ENCODE assay signal across 8 cellular contexts in the genomic region with DNA sequence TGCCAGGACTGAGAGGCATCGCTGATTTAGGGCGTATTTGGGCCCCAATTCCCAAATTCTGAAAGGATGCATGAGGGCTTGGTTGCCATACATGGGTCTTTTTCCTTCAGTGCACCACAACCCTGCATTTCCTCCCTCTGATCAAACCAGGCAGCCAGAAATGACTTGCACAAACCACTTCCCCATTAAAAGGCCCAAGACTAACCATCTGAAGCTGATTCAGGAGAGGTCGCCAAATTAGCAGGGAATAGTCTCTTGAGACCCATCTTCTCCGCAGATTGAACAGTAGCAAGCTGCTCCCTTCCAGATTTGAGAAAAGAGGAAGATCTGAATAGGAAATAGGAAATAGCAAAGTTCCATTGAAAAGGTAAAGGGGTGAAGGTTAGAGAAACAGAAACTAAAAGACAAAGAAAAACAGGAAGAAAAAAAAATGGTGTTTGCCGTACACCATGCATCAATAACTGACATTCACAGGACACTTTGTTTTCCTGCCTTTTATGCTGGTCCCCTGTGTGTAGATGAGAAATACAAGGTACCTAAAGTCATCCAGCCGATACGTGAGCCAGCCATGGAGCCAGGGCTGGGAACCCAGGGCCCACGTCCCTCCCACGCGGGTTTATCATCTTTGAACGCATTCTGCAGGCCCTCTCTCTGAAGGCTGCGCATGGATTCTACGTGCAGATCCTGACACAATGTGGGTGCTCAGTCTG.
DNase-seq lines count a peak whose midpoint lies in the region; ATAC-seq, FAIRE-seq and TF ChIP-seq lines count a peak whose summit lies in the region.

No MANE protein-coding gene starts in this region.

- H3K4me2 ChIP-seq in K562 (ENCODE audit: insufficient read depth, low read length) = peak overlapping the region; percentile 61

- H3K4me3 ChIP-seq in CD4-positive, alpha-beta memory T cell (ENCODE audit: low read length in 2 of 2) = no peak overlapping the region
- H3K4me3 ChIP-seq in K562 = no peak overlapping the region
- no peak overlapping the region for H3K4me3 ChIP-seq in tibial artery
- H3K4me3 ChIP-seq in ovary = no peak overlapping the region

- peak overlapping the region in 6 of 7 donors; percentile 7 to 92 (median 88) for H3K27ac Mint-ChIP-seq in CD4-positive, alpha-beta memory T cell

- H3K27me3 Mint-ChIP-seq in CD4-positive, alpha-beta memory T cell = peaks cover 1% of the 10 kb centered on the region in 2 donors

- H3K27ac ChIP-seq in CD4-positive, alpha-beta memory T cell (ENCODE audit: low read depth, low read length) = no peak overlapping the region
- H3K27ac ChIP-seq in K562 (ENCODE audit: extremely low read depth, low read depth, low read length) = peak overlapping the region; percentile 40
- peak overlapping the region; percentile 62 to 65 for H3K27ac ChIP-seq in tibial artery
- H3K27ac ChIP-seq in ovary = peak overlapping the region in 1 of 2 donors; percentile 5

- POLR2A ChIA-PET in CD4-positive, alpha-beta memory T cell (lab: Charles Lee; ENCODE audit: partially characterized antibody) = no interaction called here
- POLR2A ChIA-PET in K562 (lab: Yijun Ruan, JAX) = interaction anchor here (0.7 kb wide), 1 partner anchor 167 kb away, joined by 3 read pairs; no protein-coding TSS in a partner anchor

- BruUV-seq in K562 (replicated peaks; lab: Mats Ljungman, UMichigan) = no TSS peak

- H4K20me1 ChIP-seq in K562 (replicated peaks; ENCODE audit: control insufficient read depth, insufficient read depth, low read length) = no peaks in the 10 kb centered on the region

- no peaks in the 10 kb centered on the region for H3K79me2 ChIP-seq in K562 (ENCODE audit: control insufficient read depth, insufficient read depth, low read length)

- H3K27me3 ChIP-seq in CD4-positive, alpha-beta memory T cell (ENCODE audit: insufficient read depth, low read length) = no peaks in the 10 kb centered on the region
- no peaks in the 10 kb centered on the region for H3K27me3 ChIP-seq in K562 (ENCODE audit: control insufficient read depth in 2 of 2, insufficient read depth in 2 of 2, low read length in 2 of 2)
- no peaks in the 10 kb centered on the region for H3K27me3 ChIP-seq in tibial artery
- H3K27me3 ChIP-seq in ovary = no peaks in the 10 kb centered on the region

- H3K9me3 Mint-ChIP-seq in CD4-positive, alpha-beta memory T cell = no peaks in the 10 kb centered on the region

- CTCF ChIA-PET in CD4-positive, alpha-beta memory T cell (lab: Charles Lee; ENCODE audit: partially characterized antibody) = interaction anchor here (0.7 to 1.2 kb wide), 2 partner anchors 69 to 70 kb away, joined by 3 read pairs; no protein-coding TSS in a partner anchor
- CTCF ChIA-PET in K562 (lab: Yijun Ruan, JAX; ENCODE audit: low intra/inter-chr PET ratio) = no interaction called here

- WGBS in K562 (ENCODE audit: insufficient coverage, low coverage, missing lambda C conversion rate) = 20% methylated on average over 12 of the region's 13 CpGs
- 80 to 87% (median 84%) methylated on average over 13 of the region's 13 CpGs for WGBS in ovary, 3 donors

- DNase-seq in CD4-positive, alpha-beta memory T cell = peak in 1 of 5 donors; percentile 4
- DNase-seq in K562 (ENCODE audit: extremely low read depth in 1 of 4, low spot score in 3 of 4) (peak in 2 of 4 experiments; percentile 20 to 50), tibial artery (no peak), ovary (no peak), NCI-H524 treated with DMSO at 0.1 percent for 48 hours (lab: John Stamatoyannopoulos, UW) (no peak)
- DNase-seq in stimulated activated naive CD4-positive, alpha-beta T cell treated with Interleukin-2 at 50 U/mL for 16 hours (lab: John Stamatoyannopoulos, UW) = no peak

- peaks cover 4 to 8% (median 8%) of the 10 kb centered on the region in 4 donors for H3K4me1 Mint-ChIP-seq in CD4-positive, alpha-beta memory T cell

- H3K9ac ChIP-seq in K562 (ENCODE audit: insufficient read depth in 1 of 2, low read depth in 2 of 2, low read length in 2 of 2) = peak overlapping the region; percentile 22 to 53; a peak in 2 of 4 replicates

- H2AFZ ChIP-seq in K562 (ENCODE audit: low read depth, low read length) = peak overlapping the region; percentile 78

- FAIRE-seq in K562 (lab: Jason Lieb, UNC) = peak; percentile 73

- TF ChIP-seq RAD21 in K562 (CRISPR knock-in tag; conservative IDR thresholded peaks at IDR 0.05 in 1 of 2, IDR thresholded peaks at IDR 0.05 in 1 of 2) = no peak

- peaks cover 7% of the 10 kb centered on the region for H3K4me1 ChIP-seq in CD4-positive, alpha-beta memory T cell (ENCODE audit: insufficient read depth, low read length)
- H3K4me1 ChIP-seq in K562 (replicated peaks in 1 of 2; ENCODE audit: control insufficient read depth in 2 of 2, insufficient read depth in 2 of 2, low read length in 2 of 2) (peaks cover 16 to 31% of the 10 kb centered on the region in 2 experiments), tibial artery (peaks cover 0 to 22% (median 10%) of the 10 kb centered on the region in 4 donors), ovary (ENCODE audit: insufficient read depth) (peaks cover 23% of the 10 kb centered on the region)

- TF ChIP-seq POLR2A in K562 (conservative IDR thresholded peaks at IDR 0.05) (no peak), ovary (IDR thresholded peaks at IDR 0.05) (no peak)

- no peaks in the 10 kb centered on the region for H3K36me3 Mint-ChIP-seq in CD4-positive, alpha-beta memory T cell

- no peaks in the 10 kb centered on the region for H3K9me3 ChIP-seq in CD4-positive, alpha-beta memory T cell (ENCODE audit: control insufficient read depth in 1 of 2, low read length in 2 of 2)
- H3K9me3 ChIP-seq in K562 (replicated peaks; ENCODE audit: control insufficient read depth, insufficient read depth, low read depth, low read length) (no peaks in the 10 kb centered on the region), tibial artery (no peaks in the 10 kb centered on the region), ovary (no peaks in the 10 kb centered on the region)

- intact Hi-C loops in CD4-positive, alpha-beta memory T cell (cut with micrococcal nuclease) = no loop called here
- intact Hi-C loops in K562 (cut with micrococcal nuclease) = loop anchor here (10.0 kb wide), 1 partner anchor 358 kb away; no protein-coding TSS in a partner anchor
- intact Hi-C loops in tibial artery (cut with DNase I; ENCODE audit: low total_unique reads) = no loop called here
- intact Hi-C loops in ovary (cut with DNase I) = no loop called here

- peak overlapping the region; percentile 13 to 88 (median 75) for H3K4me3 Mint-ChIP-seq in CD4-positive, alpha-beta memory T cell

- in situ Hi-C loops in K562 (cut with MboI) = no loop called here

- no peaks in the 10 kb centered on the region for H3K9me1 ChIP-seq in K562 (ENCODE audit: control insufficient read depth, insufficient read depth, low read length)

- TF ChIP-seq EP300 in K562 (IDR thresholded peaks at IDR 0.05; ENCODE audit: low read length) (no peak), ovary (IDR thresholded peaks at IDR 0.05) (no peak)

- ATAC-seq in GM19452 (IDR thresholded peaks at IDR 0.05; ENCODE audit: unreplicated experiment) (peak; percentile 79), HG03565 (IDR thresholded peaks at IDR 0.05; ENCODE audit: unreplicated experiment) (peak; percentile 69), K562 (peak; percentile 67)

- 0 out of 6 replicates have a peak, but pooled peaks of 1 of the 3 experiments have one; percentile 9 for TF ChIP-seq CTCF in K562 (IDR thresholded peaks at IDR 0.05 in 2 of 3, conservative IDR thresholded peaks at IDR 0.05 in 1 of 3; ENCODE audit: insufficient read depth in 2 of 3, low read depth in 1 of 3, low read length in 3 of 3)
- no peak for TF ChIP-seq CTCF in tibial artery (IDR thresholded peaks at IDR 0.05)
- no peak for TF ChIP-seq CTCF in ovary (IDR thresholded peaks at IDR 0.05)

- H3K36me3 ChIP-seq in CD4-positive, alpha-beta memory T cell (ENCODE audit: insufficient read depth, low read length) = no peaks in the 10 kb centered on the region
- H3K36me3 ChIP-seq in K562 (ENCODE audit: control insufficient read depth, insufficient read depth, low read length) (no peaks in the 10 kb centered on the region), tibial artery (no peaks in the 10 kb centered on the region), ovary (no peaks in the 10 kb centered on the region)

TF ChIP-seq in K562, 482 proteins besides CTCF, POLR2A, EP300 and RAD21 (continues in another document):
- TF ChIP-seq POLR2G (IDR thresholded peaks at IDR 0.05; ENCODE audit: low read depth, low read length) (no peak), ZNF445 (CRISPR knock-in tag; IDR thresholded peaks at IDR 0.05; ENCODE audit: low read depth) (no peak), FIP1L1 (IDR thresholded peaks at IDR 0.05; ENCODE audit: low read depth, low read length, poor library complexity, severe bottlenecking) (no peak), HDAC3 (IDR thresholded peaks at IDR 0.05; ENCODE audit: borderline replicate concordance, partially characterized antibody) (no peak), DIDO1 (tag; IDR thresholded peaks at IDR 0.05; ENCODE audit: low read depth) (no peak), BRD9 (IDR thresholded peaks at IDR 0.05; ENCODE audit: low read depth, partially characterized antibody) (no peak), CBFA2T2 (conservative IDR thresholded peaks at IDR 0.05) (no peak)
- TF ChIP-seq, protein P1, sequence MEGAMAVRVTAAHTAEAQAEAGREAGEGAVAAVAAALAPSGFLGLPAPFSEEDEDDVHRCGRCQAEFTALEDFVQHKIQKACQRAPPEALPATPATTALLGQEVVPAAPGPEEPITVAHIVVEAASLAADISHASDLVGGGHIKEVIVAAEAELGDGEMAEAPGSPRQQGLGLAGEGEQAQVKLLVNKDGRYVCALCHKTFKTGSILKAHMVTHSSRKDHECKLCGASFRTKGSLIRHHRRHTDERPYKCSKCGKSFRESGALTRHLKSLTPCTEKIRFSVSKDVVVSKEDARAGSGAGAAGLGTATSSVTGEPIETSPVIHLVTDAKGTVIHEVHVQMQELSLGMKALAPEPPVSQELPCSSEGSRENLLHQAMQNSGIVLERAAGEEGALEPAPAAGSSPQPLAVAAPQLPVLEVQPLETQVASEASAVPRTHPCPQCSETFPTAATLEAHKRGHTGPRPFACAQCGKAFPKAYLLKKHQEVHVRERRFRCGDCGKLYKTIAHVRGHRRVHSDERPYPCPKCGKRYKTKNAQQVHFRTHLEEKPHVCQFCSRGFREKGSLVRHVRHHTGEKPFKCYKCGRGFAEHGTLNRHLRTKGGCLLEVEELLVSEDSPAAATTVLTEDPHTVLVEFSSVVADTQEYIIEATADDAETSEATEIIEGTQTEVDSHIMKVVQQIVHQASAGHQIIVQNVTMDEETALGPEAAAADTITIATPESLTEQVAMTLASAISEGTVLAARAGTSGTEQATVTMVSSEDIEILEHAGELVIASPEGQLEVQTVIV (CRISPR knock-in tag; IDR thresholded peaks at IDR 0.05; ENCODE audit: borderline replicate concordance) = no peak
